Comparison of ENCODE assay signal across 8 cellular contexts in genomic region chr22:39097098-39098020, GRCh38. TPM values are rescaled to one million over a fixed set of nuclear protein-coding genes. Genes with fewer than 3 reads are reported as not detected.
DNase-seq lines count a peak whose midpoint lies in the region.

Gene APOBEC3H, plus strand, starts transcription at chr22:39097244. Its CDS starts 3,035 bp downstream, at chr22:39100279.

- peak; percentile 71 for DNase-seq in activated effector memory CD4-positive, alpha-beta T cell treated with anti-CD3 and anti-CD28 coated beads, Interleukin-2, amount 50 U/mL, for 16 hours
- no peak for DNase-seq in activated effector memory CD4-positive, alpha-beta T cell treated with Interleukin-2 at 50 U/mL for 16 hours
- DNase-seq in SKM-1 (lab: John Stamatoyannopoulos, UW; ENCODE audit: unreplicated experiment) (peak; percentile 83), DMS114 treated with DMSO at 0.1 percent for 48 hours (lab: John Stamatoyannopoulos, UW; ENCODE audit: unreplicated experiment) (no peak), NCI-H1694 (lab: John Stamatoyannopoulos, UW) (no peak)
- no peak for DNase-seq in stimulated activated CD4-positive, alpha-beta T cell treated with anti-CD3 and anti-CD28 coated beads, Interleukin-1b, Interleukin-23, amount 100 ng/mL, for 48 hours

- H3K4me3 ChIP-seq in esophagus (ENCODE audit: low read depth in 1 of 2, low read length in 2 of 2) (peak within 1 kb of the TSS in 1 of 2 donors; percentile 7), skin epidermis (no peak within 1 kb of the TSS)

- H3K9me3 ChIP-seq in esophagus (ENCODE audit: control insufficient read depth in 2 of 2, insufficient read depth in 1 of 2, low read depth in 1 of 2, low read length in 1 of 2) = no peaks in the 10 kb centered on the region

- no peaks in the 10 kb centered on the region for H3K27me3 ChIP-seq in esophagus (ENCODE audit: control insufficient read depth in 1 of 2, insufficient read depth in 2 of 2, low read length in 2 of 2)

- WGBS in esophagus, 2 donors = 51 to 57% methylated on average over 9 of the region's 9 CpGs

- H3K4me1 ChIP-seq in esophagus (ENCODE audit: control insufficient read depth in 2 of 2, insufficient read depth in 2 of 2, low read length in 1 of 2) = peaks cover 0 to 11% of the 10 kb centered on the region in 2 donors

- no peaks in the 10 kb centered on the region for H3K36me3 ChIP-seq in esophagus (ENCODE audit: control insufficient read depth in 2 of 2, insufficient read depth in 2 of 2, low read length in 1 of 2)

- peak within 1 kb of the TSS; percentile 36 to 60 for H3K27ac ChIP-seq in esophagus (ENCODE audit: low read depth in 2 of 2, low read length in 1 of 2)
- peak within 1 kb of the TSS in 17 of 21 experiments; percentile 11 to 95 (median 72) for H3K27ac ChIP-seq in skin epidermis

RNA-seq across cellular contexts. Expression of gene APOBEC3H, which starts in this region (rescaled TPM):
- polyA plus RNA-seq in esophagus = under 1 TPM; 0.20 to 0.51 TPM

Comparison
In these comparisons a context has a peak if more than half of its experiments do, and no peak if none do; other contexts are left out.
1. DNase-seq: peak in activated effector memory CD4-positive, alpha-beta T cell treated with anti-CD3 and anti-CD28 coated beads, Interleukin-2, amount 50 U/mL, for 16 hours (single experiment) and SKM-1 (single experiment); none in activated effector memory CD4-positive, alpha-beta T cell treated with Interleukin-2 at 50 U/mL for 16 hours (single experiment), DMS114 treated with DMSO at 0.1 percent for 48 hours (single experiment), NCI-H1694 (single experiment) and stimulated activated CD4-positive, alpha-beta T cell treated with anti-CD3 and anti-CD28 coated beads, Interleukin-1b, Interleukin-23, amount 100 ng/mL, for 48 hours (single experiment).